Comparison of ENCODE assay signal across 30 cellular contexts in genomic region chr3:46393011-46393410, GRCh38. TPM values are rescaled to one million over a fixed set of nuclear protein-coding genes. Genes with fewer than 3 reads are reported as not detected.
"Had no signal": no experiment of that assay in that cellular context is flagged by ENCODE, and none has a peak within 500 bp of the region (broad histone marks: within the 10 kb centered on the region; RNA-seq: fewer than 3 reads in every experiment).

No MANE protein-coding gene starts in this region.

- H3K4me3 ChIP-seq: body of pancreas, gastroesophageal sphincter, hepatocyte, tibial nerve had no signal

- H3K9me3 ChIP-seq: body of pancreas, gastroesophageal sphincter, tibial nerve had no signal

- H2AFZ ChIP-seq: hepatocyte, parathyroid adenoma had no signal

- H3K27me3 ChIP-seq: body of pancreas, gastroesophageal sphincter, tibial nerve had no signal

- H3K9me3 Mint-ChIP-seq: activated B cell treated with CpG ODN at 0.5 μM for 24 hours; activated CD8-positive, alpha-beta T cell treated with anti-CD3 and anti-CD28 coated beads for 36 hours; T-helper 2 cell treated with Interferon-gamma antibody and Interleukin-4, amounts not matched to agents 5 μg/mL and 100 μg/mL, for 36 hours had no signal

- H3K27ac Mint-ChIP-seq: activated B cell treated with CpG ODN at 0.5 μM for 24 hours; activated CD8-positive, alpha-beta T cell treated with anti-CD3 and anti-CD28 coated beads for 36 hours; activated naive CD8-positive, alpha-beta T cell; T-helper 2 cell treated with Interferon-gamma antibody and Interleukin-4, amounts not matched to agents 5 μg/mL and 100 μg/mL, for 36 hours had no signal

- H3K36me3 Mint-ChIP-seq: activated naive CD8-positive, alpha-beta T cell had no signal

- H3K36me3 ChIP-seq: gastroesophageal sphincter, tibial nerve had no signal

- H3K79me2 ChIP-seq: hepatocyte, parathyroid adenoma had no signal

- H3K4me1 ChIP-seq: gastroesophageal sphincter, parathyroid adenoma had no signal

- H3K4me2 ChIP-seq: hepatocyte had no signal

- H3K4me3 Mint-ChIP-seq: activated B cell treated with CpG ODN at 0.5 μM for 24 hours; activated CD8-positive, alpha-beta T cell treated with anti-CD3 and anti-CD28 coated beads for 36 hours; activated naive CD8-positive, alpha-beta T cell; neural crest cell; T-helper 2 cell treated with Interferon-gamma antibody and Interleukin-4, amounts not matched to agents 5 μg/mL and 100 μg/mL, for 36 hours had no signal

- H3K9ac ChIP-seq: parathyroid adenoma had no signal

- ATAC-seq: activated CD8-positive, alpha-beta T cell treated with anti-CD3 and anti-CD28 coated beads for 36 hours; body of pancreas; gastroesophageal sphincter had no signal

- H3K27ac ChIP-seq: body of pancreas, gastroesophageal sphincter, hepatocyte, parathyroid adenoma, tibial nerve had no signal

- H3K27me3 Mint-ChIP-seq: activated B cell treated with CpG ODN at 0.5 μM for 24 hours; activated naive CD8-positive, alpha-beta T cell had no signal

- DNase-seq: activated B cell treated with CpG ODN at 0.5 μM for 24 hours; activated CD4-positive, alpha-beta T cell treated with anti-CD3 and anti-CD28 coated beads, Interleukin-2, amount 50 U/mL, for 1 hour; activated CD8-positive, alpha-beta T cell treated with anti-CD3 and anti-CD28 coated beads for 36 hours; activated effector memory CD4-positive, alpha-beta T cell treated with Interleukin-2 at 50 U/mL for 16 hours; activated naive CD4-positive, alpha-beta T cell treated with Interleukin-2 at 50 U/mL for 16 hours; activated T-cell treated with anti-CD3 and anti-CD28 coated beads for 4 hours; anterior cingulate cortex; body of pancreas; cortex of kidney; left cardiac atrium; left ventricle myocardium superior; occipital lobe; right cardiac atrium; stimulated activated CD4-positive, alpha-beta T cell treated with anti-CD3 and anti-CD28 coated beads, Interleukin-2, amount 100 ng/mL, for 48 hours; stimulated activated naive CD4-positive, alpha-beta T cell treated with Interleukin-2 at 50 U/mL for 16 hours had no signal

RNA-seq across cellular contexts. Expression of gene CCRL2, which starts 14.0 kb away (rescaled TPM):
- total RNA-seq: neural crest cell had no signal
- polyA plus RNA-seq: keratinocyte had no signal

RNA-seq across cellular contexts. Expression of gene CCR5, which starts 22.3 kb away (rescaled TPM):
- total RNA-seq: cerebellum, endothelial cell of umbilical vein, fibroblast of villous mesenchyme, lung microvascular endothelial cell, neural crest cell, pulmonary artery endothelial cell, temporal lobe had no signal
- polyA plus RNA-seq: endothelial cell of umbilical vein, hepatocyte had no signal

RNA-seq across cellular contexts. Expression of gene CCR2, which starts 39.1 kb away (rescaled TPM):
- total RNA-seq: endothelial cell of umbilical vein, fibroblast of villous mesenchyme, lung microvascular endothelial cell, neural crest cell, pulmonary artery endothelial cell had no signal
- polyA plus RNA-seq: endothelial cell of umbilical vein, fibroblast of lung, hepatocyte had no signal
